ENCODE assay signal across 37 cellular contexts in the genomic region with DNA sequence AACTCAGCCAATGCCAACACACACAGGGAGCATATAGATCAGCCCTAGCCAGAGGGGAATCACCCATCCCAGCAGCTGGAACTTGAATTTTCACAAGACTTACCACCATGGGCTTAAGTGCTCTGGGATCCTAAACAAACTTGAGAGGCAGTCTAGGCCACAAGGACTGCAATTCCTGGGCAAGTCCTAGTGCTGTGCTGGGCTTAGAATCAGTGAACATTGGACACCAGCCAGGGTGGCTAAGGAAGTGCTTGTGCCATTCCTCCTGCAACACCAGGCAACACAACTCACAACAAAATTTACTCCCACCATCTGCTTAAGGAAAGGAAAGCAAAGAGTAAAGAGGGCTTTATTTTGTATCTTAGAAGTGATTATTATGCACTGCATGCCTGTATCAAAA. TPM values are rescaled to one million over a fixed set of nuclear protein-coding genes. Genes with fewer than 3 reads are reported as not detected.
"Had no signal": no experiment of that assay in that cellular context is flagged by ENCODE, and none has a peak within 500 bp of the region (broad histone marks: within the 10 kb centered on the region; RNA-seq: fewer than 3 reads in every experiment).

No MANE protein-coding gene starts in this region.

- H3K27ac ChIP-seq: KMS-11 had no signal

- H3K4me3 ChIP-seq: MG63 had no signal

- H3K36me3 ChIP-seq: MG63 had no signal

- H3K4me2 ChIP-seq: KMS-11 had no signal

- H3K9ac ChIP-seq: KMS-11 had no signal

- DNase-seq: Karpas-422, Kasumi-1, KG1, MG63, MM.1S, MV-4-11, NCI-H1048, NCI-H1092, NCI-H1092 treated with DMSO at 0.1 percent for 48 hours, NCI-H1105, NCI-H1105 treated with DMSO at 0.1 percent for 48 hours, NCI-H1417, NCI-H1417 treated with DMSO at 0.1 percent for 48 hours, NCI-H1436, NCI-H1436 treated with DMSO at 0.1 percent for 48 hours, NCI-H146, NCI-H1694, NCI-H1694 treated with DMSO at 0.1 percent for 48 hours, NCI-H187, NCI-H187 treated with DMSO at 0.1 percent for 48 hours, NCI-H1930, NCI-H2029, NCI-H2029 treated with DMSO at 0.1 percent for 48 hours, NCI-H2081, NCI-H2081 treated with DMSO at 0.1 percent for 48 hours, NCI-H2107, NCI-H2171, NCI-H2171 treated with DMSO at 0.1 percent for 48 hours, NCI-H2227 treated with DMSO at 0.1 percent for 48 hours, NCI-H226, NCI-H345, NCI-H446, NCI-H446 treated with DMSO at 0.1 percent for 48 hours had no signal

RNA-seq across cellular contexts. Expression of a gene that starts 38.9 kb away (rescaled TPM):
- total RNA-seq: LHCN-M2, M059J, MCF 10A had no signal
